In the genomic region with DNA sequence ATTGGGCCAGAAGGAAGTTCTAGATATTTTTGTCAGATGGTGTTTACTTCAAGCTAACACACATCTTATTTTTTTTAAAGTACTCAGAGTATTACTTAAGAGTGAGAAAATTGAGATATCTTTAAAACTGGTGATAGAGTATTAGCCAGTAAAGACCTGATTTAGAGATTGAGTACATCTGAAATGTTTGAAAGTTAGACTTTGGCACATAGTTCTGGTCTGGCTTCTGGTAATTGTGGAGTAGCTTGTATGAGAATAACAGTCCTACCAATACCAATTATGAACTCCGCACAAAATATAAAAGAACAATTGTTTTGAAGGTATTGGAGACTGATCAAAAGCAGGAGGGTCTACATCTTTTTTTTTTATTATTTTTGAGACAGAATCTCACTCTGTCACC, we compare ENCODE assay signal across 14 cellular contexts. TPM values are rescaled to one million over a fixed set of nuclear protein-coding genes. Genes with fewer than 3 reads are reported as not detected.
DNase-seq lines count a peak whose midpoint lies in the region; ATAC-seq and FAIRE-seq lines count a peak whose summit lies in the region.
"Had no signal": no experiment of that assay in that cellular context is flagged by ENCODE, and none has a peak within 500 bp of the region (broad histone marks: within the 10 kb centered on the region; RNA-seq: fewer than 3 reads in every experiment).

No MANE protein-coding gene starts in this region.

- no peak for ATAC-seq in GM19023 (IDR thresholded peaks at IDR 0.05; ENCODE audit: unreplicated experiment)
- ATAC-seq in HG03039 (IDR thresholded peaks at IDR 0.05; ENCODE audit: unreplicated experiment), result no peak

- DNase-seq in GM19239 (ENCODE audit: insufficient read length, low spot score), result no peak
- no peak for DNase-seq in activated naive CD8-positive, alpha-beta T cell treated with anti-CD3 and anti-CD28 coated beads for 36 hours
- no peak for DNase-seq in KBM-7
- DNase-seq in COLO829 (ENCODE audit: low spot score), result no peak
- DNase-seq: BE2C, dorsolateral prefrontal cortex, GOT3, NCI-H2081 treated with DMSO at 0.1 percent for 48 hours, NCI-H748 treated with DMSO at 0.1 percent for 48 hours, SHP77 treated with DMSO at 0.1 percent for 48 hours had no signal

- no CpG with 5 or more reads among the region's 1 CpG for WGBS in mesodermal cell (ENCODE audit: insufficient coverage in 2 of 2), 2 experiments

- H3K36me3 ChIP-seq in ACC112 (ENCODE audit: insufficient read depth, low read length), result peaks cover 4% of the 10 kb centered on the region
- peaks cover 11% of the 10 kb centered on the region for H3K36me3 ChIP-seq in mesodermal cell (ENCODE audit: control insufficient read depth, insufficient read depth, low read length)
- H3K36me3 ChIP-seq: BE2C had no signal

- H3K36me3 Mint-ChIP-seq in activated naive CD8-positive, alpha-beta T cell treated with anti-CD3 and anti-CD28 coated beads for 36 hours, result peaks cover 13% of the 10 kb centered on the region

- H3K27me3 ChIP-seq in ACC112 (ENCODE audit: insufficient read depth, low read length), result no peaks in the 10 kb centered on the region
- H3K27me3 ChIP-seq: BE2C, dorsolateral prefrontal cortex had no signal

- peaks cover 32% of the 10 kb centered on the region for H3K4me1 ChIP-seq in ACC112 (ENCODE audit: control insufficient read depth, insufficient read depth, low read length, unreplicated experiment)
- peaks cover 11% of the 10 kb centered on the region for H3K4me1 ChIP-seq in mesodermal cell (ENCODE audit: control insufficient read depth, insufficient read depth, low read length, poor library complexity, severe bottlenecking)
- H3K4me1 ChIP-seq: BE2C had no signal

- peaks cover 18% of the 10 kb centered on the region for H3K4me1 Mint-ChIP-seq in activated naive CD8-positive, alpha-beta T cell treated with anti-CD3 and anti-CD28 coated beads for 36 hours

- H3K27ac ChIP-seq in ACC112 (ENCODE audit: low read depth, low read length) (peak overlapping the region; percentile 91), mesodermal cell (ENCODE audit: low read depth, low read length, severe bottlenecking) (peak overlapping the region; percentile 83)

- H3K4me3 ChIP-seq in ACC112 (ENCODE audit: low read depth, low read length), result peak overlapping the region; percentile 5; the same call in 1 of the 2 replicates
- no peak overlapping the region for H3K4me3 ChIP-seq in mesodermal cell (ENCODE audit: extremely low read depth, insufficient read depth, low read length, poor library complexity, severe bottlenecking)
- H3K4me3 ChIP-seq: dorsolateral prefrontal cortex had no signal

- peak overlapping the region; percentile 29 for H3K27ac Mint-ChIP-seq in activated naive CD8-positive, alpha-beta T cell treated with anti-CD3 and anti-CD28 coated beads for 36 hours

- peak; percentile 58 for FAIRE-seq in GM19239 (lab: Jason Lieb, UNC)

- in situ Hi-C loops in KBM-7 (cut with MboI; ENCODE audit: low pct_unique_long_range_greater_than_20kb, low sequenced_read_pairs), result no loop called here

- peaks cover 3% of the 10 kb centered on the region for H3K9me3 Mint-ChIP-seq in activated naive CD8-positive, alpha-beta T cell treated with anti-CD3 and anti-CD28 coated beads for 36 hours

- peak overlapping the region; percentile 94 for H2AFZ ChIP-seq in ACC112 (ENCODE audit: low read length, unreplicated experiment)

- H3K4me3 Mint-ChIP-seq in activated naive CD8-positive, alpha-beta T cell treated with anti-CD3 and anti-CD28 coated beads for 36 hours, result no peak overlapping the region

- no peaks in the 10 kb centered on the region for H3K79me2 ChIP-seq in ACC112 (ENCODE audit: control insufficient read depth, insufficient read depth, low read length, unreplicated experiment)

- H3K27me3 Mint-ChIP-seq in activated naive CD8-positive, alpha-beta T cell treated with anti-CD3 and anti-CD28 coated beads for 36 hours, result no peaks in the 10 kb centered on the region

- H3K9me3 ChIP-seq in mesodermal cell (ENCODE audit: control insufficient read depth, low read length), result peaks cover 1% of the 10 kb centered on the region
- H3K9me3 ChIP-seq: BE2C had no signal

RNA-seq across cellular contexts. Expression of a gene that starts 44.5 kb away (rescaled TPM):
- total RNA-seq in activated naive CD8-positive, alpha-beta T cell treated with anti-CD3 and anti-CD28 coated beads for 36 hours, result 1 to 10 TPM; 5.3 to 6.6 TPM
- 37.2 TPM for polyA plus RNA-seq in mesodermal cell (2013, experiment 1 of 2)
- 41.1 TPM for polyA plus RNA-seq in mesodermal cell (2013, experiment 2 of 2)

RNA-seq across cellular contexts. Expression of a gene that starts 55.3 kb away (rescaled TPM):
- total RNA-seq in activated naive CD8-positive, alpha-beta T cell treated with anti-CD3 and anti-CD28 coated beads for 36 hours, result 1 to 10 TPM; 4.4 to 5.2 TPM
- 32.5 TPM for polyA plus RNA-seq in mesodermal cell (2013, experiment 1 of 2)
- polyA plus RNA-seq in mesodermal cell (2013, experiment 2 of 2), result 28.7 TPM
